ENCODE assay signal across 14 cellular contexts in genomic region chr18:8957731-8958130, GRCh38.
DNase-seq lines count a peak whose midpoint lies in the region; ATAC-seq lines count a peak whose summit lies in the region.
"Had no signal": no experiment of that assay in that cellular context is flagged by ENCODE, and none has a peak within 500 bp of the region (broad histone marks: within the 10 kb centered on the region; RNA-seq: fewer than 3 reads in every experiment).

No MANE protein-coding gene starts in this region.

- no peak overlapping the region for H3K4me3 Mint-ChIP-seq in activated T-cell treated with anti-CD3 and anti-CD28 coated beads, Interleukin-2, amount 50 U/mL, for 24 hours
- H3K4me3 Mint-ChIP-seq: CD4-positive, CD25-positive, alpha-beta regulatory T cell; GM23338; H9 had no signal

- no peaks in the 10 kb centered on the region for H3K4me1 Mint-ChIP-seq in activated T-cell treated with anti-CD3 and anti-CD28 coated beads, Interleukin-2, amount 50 U/mL, for 24 hours (ENCODE audit: low read depth)
- H3K4me1 Mint-ChIP-seq: CD4-positive, CD25-positive, alpha-beta regulatory T cell had no signal

- DNase-seq in DMS79 treated with DMSO at 0.1 percent for 48 hours (lab: John Stamatoyannopoulos, UW) (peak; percentile 5), DMS79 (lab: John Stamatoyannopoulos, UW) (no peak), COR-L47 (lab: John Stamatoyannopoulos, UW) (peak; percentile 25), NCI-H146 treated with DMSO at 0.1 percent for 48 hours (lab: John Stamatoyannopoulos, UW; ENCODE audit: unreplicated experiment) (peak; percentile 60), cerebellar cortex (ENCODE audit: low spot score) (peak; percentile 51)
- DNase-seq in activated T-cell treated with anti-CD3 and anti-CD28 coated beads, Interleukin-2, amount 50 U/mL, for 24 hours: no peak
- DNase-seq: 8988T; Calu3; CD4-positive, CD25-positive, alpha-beta regulatory T cell; DMS153; H9 had no signal

- no peaks in the 10 kb centered on the region for H3K36me3 Mint-ChIP-seq in activated T-cell treated with anti-CD3 and anti-CD28 coated beads, Interleukin-2, amount 50 U/mL, for 24 hours (ENCODE audit: low read depth)
- H3K36me3 Mint-ChIP-seq: CD4-positive, CD25-positive, alpha-beta regulatory T cell had no signal

- no peak overlapping the region for H3K27ac Mint-ChIP-seq in activated T-cell treated with anti-CD3 and anti-CD28 coated beads, Interleukin-2, amount 50 U/mL, for 24 hours
- H3K27ac Mint-ChIP-seq: CD4-positive, CD25-positive, alpha-beta regulatory T cell; GM23338; H9 had no signal

- peaks cover 10% of the 10 kb centered on the region for H3K27me3 Mint-ChIP-seq in activated T-cell treated with anti-CD3 and anti-CD28 coated beads, Interleukin-2, amount 50 U/mL, for 24 hours

- ATAC-seq in HG02678 (IDR thresholded peaks at IDR 0.05; ENCODE audit: unreplicated experiment): no peak
- ATAC-seq: GM12878, GM23338 had no signal

- no peaks in the 10 kb centered on the region for H3K9me3 Mint-ChIP-seq in activated T-cell treated with anti-CD3 and anti-CD28 coated beads, Interleukin-2, amount 50 U/mL, for 24 hours

Comparison
In these comparisons a context has a peak if more than half of its experiments do, and no peak if none do; other contexts are left out.
1. DNase-seq: peak in DMS79 treated with DMSO at 0.1 percent for 48 hours (single experiment), COR-L47 (single experiment), NCI-H146 treated with DMSO at 0.1 percent for 48 hours (single experiment) and cerebellar cortex (single experiment); none in DMS79 (single experiment) and activated T-cell treated with anti-CD3 and anti-CD28 coated beads, Interleukin-2, amount 50 U/mL, for 24 hours (single experiment).